Comparison of ENCODE assay signal across 2 cellular contexts in genomic region chrX:135572436-135572835, GRCh38.
TF ChIP-seq lines count a peak whose summit lies in the region.

No MANE protein-coding gene starts in this region.

TF ChIP-seq in HCT116, 20 proteins besides CTCF, POLR2A, EP300 and RAD21:
- TF ChIP-seq REST (IDR thresholded peaks at IDR 0.05; ENCODE audit: low read depth): no peak
- no peak for TF ChIP-seq POLR2AphosphoS5 (IDR thresholded peaks at IDR 0.05; ENCODE audit: low read depth, low read length)
- no peak for TF ChIP-seq EZH2phosphoT487 (IDR thresholded peaks at IDR 0.05; ENCODE audit: borderline replicate concordance)
- TF ChIP-seq SP1 (IDR thresholded peaks at IDR 0.05; ENCODE audit: low read depth): no peak
- no peak for TF ChIP-seq ATF3 (IDR thresholded peaks at IDR 0.05)
- no peak for TF ChIP-seq SRF (IDR thresholded peaks at IDR 0.05; ENCODE audit: low read depth)
- TF ChIP-seq, protein P1, sequence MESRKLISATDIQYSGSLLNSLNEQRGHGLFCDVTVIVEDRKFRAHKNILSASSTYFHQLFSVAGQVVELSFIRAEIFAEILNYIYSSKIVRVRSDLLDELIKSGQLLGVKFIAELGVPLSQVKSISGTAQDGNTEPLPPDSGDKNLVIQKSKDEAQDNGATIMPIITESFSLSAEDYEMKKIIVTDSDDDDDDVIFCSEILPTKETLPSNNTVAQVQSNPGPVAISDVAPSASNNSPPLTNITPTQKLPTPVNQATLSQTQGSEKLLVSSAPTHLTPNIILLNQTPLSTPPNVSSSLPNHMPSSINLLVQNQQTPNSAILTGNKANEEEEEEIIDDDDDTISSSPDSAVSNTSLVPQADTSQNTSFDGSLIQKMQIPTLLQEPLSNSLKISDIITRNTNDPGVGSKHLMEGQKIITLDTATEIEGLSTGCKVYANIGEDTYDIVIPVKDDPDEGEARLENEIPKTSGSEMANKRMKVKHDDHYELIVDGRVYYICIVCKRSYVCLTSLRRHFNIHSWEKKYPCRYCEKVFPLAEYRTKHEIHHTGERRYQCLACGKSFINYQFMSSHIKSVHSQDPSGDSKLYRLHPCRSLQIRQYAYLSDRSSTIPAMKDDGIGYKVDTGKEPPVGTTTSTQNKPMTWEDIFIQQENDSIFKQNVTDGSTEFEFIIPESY (IDR thresholded peaks at IDR 0.05; ENCODE audit: extremely low read depth, insufficient replicate concordance, low read length): no peak
- no peak for TF ChIP-seq CEBPB (IDR thresholded peaks at IDR 0.05; ENCODE audit: low read depth)

TF ChIP-seq in K562, 482 proteins besides CTCF, POLR2A, EP300 and RAD21:
- TF ChIP-seq JUN (IDR thresholded peaks at IDR 0.05; ENCODE audit: borderline replicate concordance, low read depth, low read length): no peak
- TF ChIP-seq JUN (CRISPR knock-in tag; IDR thresholded peaks at IDR 0.05; ENCODE audit: borderline replicate concordance): no peak
- no peak for TF ChIP-seq KLF10 (CRISPR knock-in tag; IDR thresholded peaks at IDR 0.05)
- TF ChIP-seq ZNF274 (IDR thresholded peaks at IDR 0.05; ENCODE audit: borderline replicate concordance, low read depth, low read length): no peak
- no peak for TF ChIP-seq TAL1 (IDR thresholded peaks at IDR 0.05)
- TF ChIP-seq, protein P2, sequence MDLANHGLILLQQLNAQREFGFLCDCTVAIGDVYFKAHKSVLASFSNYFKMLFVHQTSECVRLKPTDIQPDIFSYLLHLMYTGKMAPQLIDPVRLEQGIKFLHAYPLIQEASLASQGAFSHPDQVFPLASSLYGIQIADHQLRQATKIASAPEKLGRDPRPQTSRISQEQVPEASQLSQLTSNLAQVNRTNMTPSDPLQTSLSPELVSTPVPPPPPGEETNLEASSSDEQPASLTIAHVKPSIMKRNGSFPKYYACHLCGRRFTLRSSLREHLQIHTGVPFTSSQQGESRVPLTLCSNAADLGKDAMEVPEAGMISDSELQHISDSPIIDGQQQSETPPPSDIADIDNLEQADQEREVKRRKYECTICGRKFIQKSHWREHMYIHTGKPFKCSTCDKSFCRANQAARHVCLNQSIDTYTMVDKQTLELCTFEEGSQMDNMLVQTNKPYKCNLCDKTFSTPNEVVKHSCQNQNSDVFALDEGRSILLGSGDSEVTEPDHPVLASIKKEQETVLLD (IDR thresholded peaks at IDR 0.05): no peak
